Comparison of ENCODE assay signal across 18 cellular contexts in genomic region chr7:10116511-10116910, GRCh38.
DNase-seq lines count a peak whose midpoint lies in the region; TF ChIP-seq lines count a peak whose summit lies in the region.
"Had no signal": no experiment of that assay in that cellular context is flagged by ENCODE, and none has a peak within 500 bp of the region (broad histone marks: within the 10 kb centered on the region; RNA-seq: fewer than 3 reads in every experiment).

No MANE protein-coding gene starts in this region.

- no peak overlapping the region for H3K27ac Mint-ChIP-seq in progenitor cell of endocrine pancreas
- H3K27ac Mint-ChIP-seq: CD4-positive, alpha-beta T cell; GM23338; HFFc6 had no signal

- H3K27me3 Mint-ChIP-seq in progenitor cell of endocrine pancreas, result no peaks in the 10 kb centered on the region
- H3K27me3 Mint-ChIP-seq: CD4-positive, alpha-beta T cell had no signal

- no peak overlapping the region for H3K4me3 Mint-ChIP-seq in progenitor cell of endocrine pancreas (ENCODE audit: low read depth)
- H3K4me3 Mint-ChIP-seq: CD4-positive, alpha-beta T cell; GM23338; HFFc6 had no signal

- no peak for TF ChIP-seq CTCF in epithelial cell of esophagus (IDR thresholded peaks at IDR 0.05; ENCODE audit: insufficient read depth, low read depth, low read length, missing control alignments)
- no peak for TF ChIP-seq CTCF in progenitor cell of endocrine pancreas (IDR thresholded peaks at IDR 0.05; ENCODE audit: unreplicated experiment)
- no peak for TF ChIP-seq CTCF in GM13976 (IDR thresholded peaks at IDR 0.05; ENCODE audit: borderline replicate concordance, control extremely low read depth, extremely low read depth, insufficient read depth, missing control alignments)

- no peaks in the 10 kb centered on the region for H3K36me3 Mint-ChIP-seq in progenitor cell of endocrine pancreas (ENCODE audit: insufficient read depth)

- no peak overlapping the region for H3K4me3 ChIP-seq in epithelial cell of esophagus (ENCODE audit: low read length)
- H3K4me3 ChIP-seq: A549, GM12878, GM23338, K562 had no signal

- DNase-seq in Daoy (ENCODE audit: low read depth) (peak; percentile 0), HT1080 (ENCODE audit: low read depth) (peak; percentile 79), epithelial cell of esophagus (ENCODE audit: low read depth) (peak; percentile 0), progenitor cell of endocrine pancreas (ENCODE audit: low spot score, unreplicated experiment) (no peak), GM13976 (ENCODE audit: low spot score) (no peak)
- DNase-seq in activated CD4-positive, alpha-beta T cell treated with anti-CD3 and anti-CD28 coated beads for 4 hours, result no peak
- DNase-seq: AML-193; Caco-2; CD4-positive, alpha-beta T cell; DMS79 treated with DMSO at 0.1 percent for 48 hours; EL; H7; HFFc6; IMR-90 had no signal

- no peaks in the 10 kb centered on the region for H3K4me1 Mint-ChIP-seq in progenitor cell of endocrine pancreas (ENCODE audit: low read depth)

- H3K9me3 Mint-ChIP-seq in progenitor cell of endocrine pancreas (ENCODE audit: low read depth), result no peaks in the 10 kb centered on the region
- H3K9me3 Mint-ChIP-seq: GM23338 had no signal

- in situ Hi-C loops in GM13976 (cut with MboI; ENCODE audit: low sequenced_read_pairs, unreplicated experiment), result no loop called here

Comparison
In these comparisons a context has a peak if more than half of its experiments do, and no peak if none do; other contexts are left out.
1. DNase-seq: peak in Daoy (single experiment), HT1080 (single experiment) and epithelial cell of esophagus (single experiment); none in progenitor cell of endocrine pancreas (single experiment), GM13976 (single experiment) and activated CD4-positive, alpha-beta T cell treated with anti-CD3 and anti-CD28 coated beads for 4 hours (0 of 2).